Comparison of ENCODE assay signal across 13 cellular contexts in the genomic region with DNA sequence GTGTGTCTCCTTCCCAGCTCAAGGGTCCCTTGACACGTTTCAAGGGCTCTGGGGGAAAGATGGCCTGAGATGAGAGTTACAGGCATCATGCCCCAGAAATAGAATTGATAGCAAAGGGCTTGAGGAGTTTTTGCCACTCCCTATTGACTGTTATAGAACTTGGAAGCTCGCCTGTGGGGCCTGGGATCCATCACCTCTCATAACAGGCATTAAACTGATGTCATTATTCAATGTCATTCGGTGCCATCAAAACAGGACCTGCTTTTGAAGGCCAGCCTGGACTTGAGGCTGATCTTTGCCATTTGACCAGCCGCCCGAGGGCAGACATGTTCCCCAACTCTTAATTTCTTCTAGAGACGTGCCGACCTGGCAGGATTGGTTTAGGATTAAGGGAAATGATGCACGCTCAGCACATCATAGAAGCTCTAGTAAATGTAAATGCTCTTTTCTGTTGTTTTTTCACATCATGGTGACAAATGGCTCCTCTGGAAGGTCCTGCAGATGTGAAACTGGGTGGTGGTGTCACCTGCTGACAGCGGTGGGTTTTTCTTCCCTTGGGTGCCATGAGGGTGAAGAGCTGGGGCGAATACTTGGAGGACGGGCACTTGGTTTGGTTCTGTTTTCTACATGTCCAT.
"Had no signal": no experiment of that assay in that cellular context is flagged by ENCODE, and none has a peak within 500 bp of the region (broad histone marks: within the 10 kb centered on the region; RNA-seq: fewer than 3 reads in every experiment).

No MANE protein-coding gene starts in this region.

- H3K4me1 ChIP-seq: parathyroid adenoma had no signal

- H3K27ac ChIP-seq: ascending aorta, esophagus squamous epithelium, parathyroid adenoma, transverse colon had no signal

- H3K27ac Mint-ChIP-seq: activated B cell treated with CpG ODN at 0.5 μM for 24 hours; mesothelial cell of epicardium; naive B cell; stimulated activated memory B cell treated with anti-CD40 and anti-IgM and Interleukin-4, amounts not matched to agents 10 μg/mL and 1 μg/mL and 100 μg/mL, for 72 hours had no signal

- FAIRE-seq: colon, kidney had no signal

- H3K9ac ChIP-seq: parathyroid adenoma had no signal

- H3K4me3 ChIP-seq: ascending aorta, esophagus squamous epithelium, transverse colon had no signal

- H3K4me3 Mint-ChIP-seq: activated B cell treated with CpG ODN at 0.5 μM for 24 hours; mesothelial cell of epicardium; naive B cell; stimulated activated memory B cell treated with anti-CD40 and anti-IgM and Interleukin-4, amounts not matched to agents 10 μg/mL and 1 μg/mL and 100 μg/mL, for 72 hours; T-helper 17 cell had no signal

- ATAC-seq: stimulated activated memory B cell treated with anti-CD40 and anti-IgM and Interleukin-4, amounts not matched to agents 10 μg/mL and 1 μg/mL and 100 μg/mL, for 72 hours; T-helper 17 cell had no signal

- DNase-seq: activated B cell treated with CpG ODN at 0.5 μM for 24 hours, esophagus squamous epithelium, foreskin fibroblast, kidney, naive B cell, substantia nigra, T-helper 17 cell, transverse colon had no signal

- H3K79me2 ChIP-seq: parathyroid adenoma had no signal

- H2AFZ ChIP-seq: parathyroid adenoma had no signal

- H3K27me3 ChIP-seq: ascending aorta, esophagus squamous epithelium, transverse colon had no signal

- H3K9me3 ChIP-seq: ascending aorta, esophagus squamous epithelium, transverse colon had no signal

- H3K27me3 Mint-ChIP-seq: activated B cell treated with CpG ODN at 0.5 μM for 24 hours; naive B cell; stimulated activated memory B cell treated with anti-CD40 and anti-IgM and Interleukin-4, amounts not matched to agents 10 μg/mL and 1 μg/mL and 100 μg/mL, for 72 hours; T-helper 17 cell had no signal

- H3K36me3 Mint-ChIP-seq: naive B cell; stimulated activated memory B cell treated with anti-CD40 and anti-IgM and Interleukin-4, amounts not matched to agents 10 μg/mL and 1 μg/mL and 100 μg/mL, for 72 hours had no signal

- H3K36me3 ChIP-seq: ascending aorta, esophagus squamous epithelium, transverse colon had no signal

- H3K9me3 Mint-ChIP-seq: activated B cell treated with CpG ODN at 0.5 μM for 24 hours; stimulated activated memory B cell treated with anti-CD40 and anti-IgM and Interleukin-4, amounts not matched to agents 10 μg/mL and 1 μg/mL and 100 μg/mL, for 72 hours had no signal
